13 cellular contexts compared by ENCODE assay signal in the genomic region with DNA sequence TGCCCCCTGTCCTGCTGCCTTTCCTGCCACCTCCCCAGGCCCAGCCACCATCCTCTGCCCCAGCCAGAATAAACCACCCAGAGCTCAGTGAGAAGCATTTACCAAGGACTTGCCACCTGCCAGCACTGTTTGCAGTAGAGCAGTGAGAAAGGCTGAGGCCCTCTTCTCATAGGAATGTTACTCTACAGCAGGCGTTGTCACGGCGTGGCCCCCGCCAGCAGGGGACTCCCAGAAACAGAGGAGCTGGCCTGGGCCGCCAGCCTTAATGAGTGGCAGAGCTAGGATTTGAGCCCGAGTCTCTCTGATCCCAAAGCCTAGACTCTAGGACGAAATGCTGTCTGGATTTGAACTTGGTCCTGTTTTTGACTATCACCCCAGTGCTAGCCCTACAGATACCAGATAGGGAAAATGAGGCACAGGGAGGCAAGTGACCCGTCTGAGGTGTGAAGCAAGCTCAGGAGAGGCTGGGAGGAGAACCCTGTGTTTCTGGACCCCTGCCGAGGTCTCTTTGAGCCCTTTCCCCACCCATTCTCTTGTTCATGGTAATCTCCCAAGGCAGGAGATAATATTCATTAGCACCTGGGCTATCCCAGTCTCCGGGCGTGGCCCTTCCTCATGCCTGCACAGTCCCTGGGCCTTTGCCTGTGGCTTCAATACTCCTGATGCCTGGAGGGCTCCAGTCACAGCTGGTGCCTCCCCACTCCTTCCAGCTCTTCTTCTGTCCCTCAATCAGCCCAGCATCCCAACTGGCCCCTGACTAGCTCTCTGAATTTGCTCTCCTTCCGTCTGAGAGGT. TPM values are rescaled to one million over a fixed set of nuclear protein-coding genes. Genes with fewer than 3 reads are reported as not detected.
A peak's percentile ranks its signal among the peaks of the same experiment; 100 is the strongest.
DNase-seq lines count a peak whose midpoint lies in the region; ATAC-seq and TF ChIP-seq lines count a peak whose summit lies in the region.
"Had no signal": no experiment of that assay in that cellular context is flagged by ENCODE, and none has a peak within 500 bp of the region (broad histone marks: within the 10 kb centered on the region; RNA-seq: fewer than 3 reads in every experiment).

No MANE protein-coding gene starts in this region.

- H3K14ac ChIP-seq in neuronal stem cell (ENCODE audit: low read length), result no peak overlapping the region

- H4K8ac ChIP-seq in neuronal stem cell (ENCODE audit: low read depth, low read length), result no peak overlapping the region

- H3K9ac ChIP-seq in BLaER1 treated with 17β-estradiol and CSF1 and Interleukin-3, amounts not matched to agents 10 nM and 100 nM, result peak overlapping the region; percentile 8 to 92 (median 79); a peak in 20 of 22 replicates
- H3K9ac ChIP-seq in neuronal stem cell (ENCODE audit: low read depth, low read length, poor library complexity), result no peak overlapping the region
- H3K9ac ChIP-seq: KMS-11 had no signal

- no peak overlapping the region for H2BK15ac ChIP-seq in neuronal stem cell (ENCODE audit: low read length)

- H3K79me1 ChIP-seq in neuronal stem cell (ENCODE audit: low read depth, low read length), result no peaks in the 10 kb centered on the region

- H3K23ac ChIP-seq in neuronal stem cell (ENCODE audit: low read depth, low read length, poor library complexity), result no peak overlapping the region

- no peak for TF ChIP-seq CTCF in HL-60 (IDR thresholded peaks at IDR 0.05; ENCODE audit: insufficient read depth, low read length)

- peak overlapping the region; percentile 35 for H4K91ac ChIP-seq in neuronal stem cell (ENCODE audit: low read depth, low read length, poor library complexity)

- no peak overlapping the region for H3K4ac ChIP-seq in neuronal stem cell (ENCODE audit: low read length)

- no peak overlapping the region for H3K18ac ChIP-seq in neuronal stem cell (ENCODE audit: low read length)

- DNase-seq in HL-60 (ENCODE audit: low read depth in 1 of 2, low spot score in 1 of 2) (no peak), neuronal stem cell (ENCODE audit: low spot score) (no peak), NOMO-1 (lab: John Stamatoyannopoulos, UW; ENCODE audit: unreplicated experiment in 2 of 2) (no peak), DMS114 treated with DMSO at 0.1 percent for 48 hours (lab: John Stamatoyannopoulos, UW; ENCODE audit: unreplicated experiment) (no peak)
- DNase-seq: activated CD4-positive, alpha-beta T cell treated with anti-CD3 and anti-CD28 coated beads, Interleukin-2, amount 10 ng/mL, durations not matched to agents 24 days and 14 days; DMS153; NCI-H226 had no signal

- H2BK5ac ChIP-seq in neuronal stem cell (ENCODE audit: low read length), result no peak overlapping the region

- H3K4me3 ChIP-seq in BLaER1 treated with 17β-estradiol and CSF1 and Interleukin-3, amounts not matched to agents 10 nM and 100 nM, result peak overlapping the region in 3 of 10 experiments; percentile 2 to 25 (median 24); a peak in 3 of 20 replicates
- no peak overlapping the region for H3K4me3 ChIP-seq in HL-60 (replicated peaks; ENCODE audit: insufficient read depth, low read length)
- no peak overlapping the region for H3K4me3 ChIP-seq in neuronal stem cell (ENCODE audit: low read length in 2 of 2)
- H3K4me3 ChIP-seq: gastrocnemius medialis had no signal

- ATAC-seq in GM18511 (IDR thresholded peaks at IDR 0.05; ENCODE audit: unreplicated experiment), result no peak
- no peak for ATAC-seq in HG03139 (IDR thresholded peaks at IDR 0.05; ENCODE audit: unreplicated experiment)

- H2AK5ac ChIP-seq in neuronal stem cell (ENCODE audit: low read depth, low read length), result no peak overlapping the region

- no peaks in the 10 kb centered on the region for H3K27me3 ChIP-seq in BLaER1 treated with 17β-estradiol and CSF1 and Interleukin-3, amounts not matched to agents 10 nM and 100 nM
- no peaks in the 10 kb centered on the region for H3K27me3 ChIP-seq in HL-60 (ENCODE audit: insufficient read depth, poor library complexity, severe bottlenecking)
- peaks cover 0 to 12% (median 0%) of the 10 kb centered on the region in 3 experiments for H3K27me3 ChIP-seq in neuronal stem cell (ENCODE audit: control insufficient read depth in 3 of 3, insufficient read depth in 3 of 3, low read depth in 1 of 3, low read length in 3 of 3)
- H3K27me3 ChIP-seq: gastrocnemius medialis had no signal

- H3K27ac ChIP-seq in BLaER1 treated with 17β-estradiol and CSF1 and Interleukin-3, amounts not matched to agents 10 nM and 100 nM, result peak overlapping the region; percentile 43 to 98 (median 93)
- peak overlapping the region; percentile 74 for H3K27ac ChIP-seq in HL-60 (replicated peaks)
- peak overlapping the region; percentile 47 for H3K27ac ChIP-seq in cingulate gyrus (ENCODE audit: low read depth, low read length)
- no peak overlapping the region for H3K27ac ChIP-seq in neuronal stem cell (replicated peaks; ENCODE audit: low read length)
- H3K27ac ChIP-seq: gastrocnemius medialis, KMS-11 had no signal

- no peak overlapping the region for H2BK120ac ChIP-seq in neuronal stem cell (ENCODE audit: low read depth, low read length)

- H2BK12ac ChIP-seq in neuronal stem cell (ENCODE audit: low read length), result no peak overlapping the region

- no peak overlapping the region for H2AFZ ChIP-seq in neuronal stem cell (ENCODE audit: low read length)

- peak overlapping the region; percentile 70 to 97 (median 90) for H3K4me2 ChIP-seq in BLaER1 treated with 17β-estradiol and CSF1 and Interleukin-3, amounts not matched to agents 10 nM and 100 nM
- H3K4me2 ChIP-seq in neuronal stem cell (ENCODE audit: insufficient read depth, low read length, poor library complexity, severe bottlenecking), result no peak overlapping the region
- H3K4me2 ChIP-seq: KMS-11 had no signal

- H4K20me1 ChIP-seq in BLaER1 treated with 17β-estradiol and CSF1 and Interleukin-3, amounts not matched to agents 10 nM and 100 nM, result peaks cover 0 to 6% (median 1%) of the 10 kb centered on the region in 11 experiments; a peak in 6 of 22 replicates

- WGBS in neuronal stem cell (ENCODE audit: extremely low coverage in 2 of 2, insufficient read length in 2 of 2, insufficient replicate concordance in 1 of 2), 2 donors, result no CpG with 5 or more reads among the region's 12 CpGs

- H3K36me3 ChIP-seq in BLaER1 treated with 17β-estradiol and CSF1 and Interleukin-3, amounts not matched to agents 10 nM and 100 nM, result peaks cover 21 to 72% (median 54%) of the 10 kb centered on the region in 11 experiments
- no peaks in the 10 kb centered on the region for H3K36me3 ChIP-seq in neuronal stem cell (replicated peaks in 1 of 2; ENCODE audit: control insufficient read depth in 2 of 2, insufficient read depth in 2 of 2, low read length in 2 of 2)
- H3K36me3 ChIP-seq: gastrocnemius medialis had no signal

- no peaks in the 10 kb centered on the region for H3K9me3 ChIP-seq in BLaER1 treated with 17β-estradiol and CSF1 and Interleukin-3, amounts not matched to agents 10 nM and 100 nM (replicated peaks in 1 of 11)
- H3K9me3 ChIP-seq in neuronal stem cell (replicated peaks in 1 of 2; ENCODE audit: control insufficient read depth in 2 of 2, insufficient read depth in 1 of 2, low read depth in 1 of 2, low read length in 2 of 2), result no peaks in the 10 kb centered on the region
- H3K9me3 ChIP-seq: gastrocnemius medialis had no signal

- peaks cover 69 to 100% (median 95%) of the 10 kb centered on the region in 10 experiments for H3K4me1 ChIP-seq in BLaER1 treated with 17β-estradiol and CSF1 and Interleukin-3, amounts not matched to agents 10 nM and 100 nM
- H3K4me1 ChIP-seq in neuronal stem cell (ENCODE audit: control insufficient read depth in 2 of 2, insufficient read depth in 1 of 2, low read depth in 1 of 2, low read length in 2 of 2), result peaks cover 0 to 9% of the 10 kb centered on the region in 2 donors

RNA-seq across cellular contexts. Expression of a gene that starts 30.7 kb away (rescaled TPM):
- polyA plus RNA-seq in neuronal stem cell (2013, experiment 1 of 2), result 0.59 TPM
- 0.62 TPM for polyA plus RNA-seq in neuronal stem cell (2013, experiment 2 of 2)
